14 cellular contexts compared by ENCODE assay signal in genomic region chr6:80174931-80175572, GRCh38.
A peak's percentile ranks its signal among the peaks of the same experiment; 100 is the strongest.
DNase-seq lines count a peak whose midpoint lies in the region; TF ChIP-seq lines count a peak whose summit lies in the region.
"Had no signal": no experiment of that assay in that cellular context is flagged by ENCODE, and none has a peak within 500 bp of the region (broad histone marks: within the 10 kb centered on the region; RNA-seq: fewer than 3 reads in every experiment).

No MANE protein-coding gene starts in this region.

- H3K4me3 Mint-ChIP-seq in HFFc6 = peak overlapping the region; percentile 29
- H3K4me3 Mint-ChIP-seq in H9 = no peak overlapping the region
- H3K4me3 Mint-ChIP-seq: CD8-positive, alpha-beta memory T cell; stimulated activated memory B cell treated with anti-CD40 and anti-IgM and Interleukin-4, amounts not matched to agents 10 μg/mL and 1 μg/mL and 100 μg/mL, for 72 hours had no signal

- peaks cover 25% of the 10 kb centered on the region for H3K4me1 Mint-ChIP-seq in HFFc6 (ENCODE audit: low read depth)
- H3K4me1 Mint-ChIP-seq in H9 = no peaks in the 10 kb centered on the region
- H3K4me1 Mint-ChIP-seq: CD8-positive, alpha-beta memory T cell; stimulated activated memory B cell treated with anti-CD40 and anti-IgM and Interleukin-4, amounts not matched to agents 10 μg/mL and 1 μg/mL and 100 μg/mL, for 72 hours had no signal

- H3K9me3 ChIP-seq in H9 (ENCODE audit: control insufficient read depth, low read depth, low read length) = no peaks in the 10 kb centered on the region

- no peak overlapping the region for H4K5ac ChIP-seq in H9 (ENCODE audit: insufficient read length, low read depth, low read length)

- H3K27ac Mint-ChIP-seq in HFFc6 (peak overlapping the region; percentile 85), H9 (no peak overlapping the region)
- H3K27ac Mint-ChIP-seq: stimulated activated memory B cell treated with anti-CD40 and anti-IgM and Interleukin-4, amounts not matched to agents 10 μg/mL and 1 μg/mL and 100 μg/mL, for 72 hours had no signal

- H2BK12ac ChIP-seq in H9 (ENCODE audit: insufficient read length, low read depth, low read length) = no peak overlapping the region

- H3K27me3 ChIP-seq in H9 (ENCODE audit: insufficient read depth, low read length) = no peaks in the 10 kb centered on the region

- no peak overlapping the region for H3K56ac ChIP-seq in H9 (ENCODE audit: insufficient read length, low read depth, low read length)

- H2BK20ac ChIP-seq in H9 (ENCODE audit: low read depth, low read length, poor library complexity, severe bottlenecking) = no peak overlapping the region

- WGBS in H9 (ENCODE audit: extremely low coverage, insufficient read length, low lambda C conversion rate) = no CpG with 5 or more reads among the region's 3 CpGs

- H3K9me3 Mint-ChIP-seq in HFFc6 = no peaks in the 10 kb centered on the region
- H3K9me3 Mint-ChIP-seq in H9 = no peaks in the 10 kb centered on the region
- H3K9me3 Mint-ChIP-seq: CD8-positive, alpha-beta memory T cell; stimulated activated memory B cell treated with anti-CD40 and anti-IgM and Interleukin-4, amounts not matched to agents 10 μg/mL and 1 μg/mL and 100 μg/mL, for 72 hours had no signal

- no peak overlapping the region for H3K18ac ChIP-seq in H9 (ENCODE audit: insufficient read length, low read depth, low read length)

- no peak overlapping the region for H3K23ac ChIP-seq in H9 (ENCODE audit: insufficient read length, low read depth, low read length)

- H3K4me3 ChIP-seq in NB4 (ENCODE audit: low read depth, low read length) = no peak overlapping the region
- H3K4me3 ChIP-seq in fibroblast of pulmonary artery (replicated peaks; ENCODE audit: low read depth, low read length) = no peak overlapping the region

- H3K4ac ChIP-seq in H9 (ENCODE audit: low read depth, low read length) = no peak overlapping the region

- H4K20me1 ChIP-seq in H9 (ENCODE audit: control insufficient read depth, insufficient read depth, insufficient read length) = no peaks in the 10 kb centered on the region

- no peak overlapping the region for H2AK5ac ChIP-seq in H9 (ENCODE audit: insufficient read length, low read length)

- no peaks in the 10 kb centered on the region for H3K23me2 ChIP-seq in H9 (ENCODE audit: insufficient read length, low read depth, low read length, poor library complexity, severe bottlenecking)

- H3K4me1 ChIP-seq in H9 (ENCODE audit: insufficient read depth, low read length) = no peaks in the 10 kb centered on the region

- H2BK15ac ChIP-seq in H9 (ENCODE audit: low read depth, low read length) = no peak overlapping the region

- no peak overlapping the region for H3T11ph ChIP-seq in H9 (ENCODE audit: low read length)

- H3K79me2 ChIP-seq in H9 (ENCODE audit: insufficient read depth, low read length) = no peaks in the 10 kb centered on the region

- no peak overlapping the region for H3K4me2 ChIP-seq in H9 (ENCODE audit: insufficient read depth, insufficient read length, low read length)

- peaks cover 13% of the 10 kb centered on the region for H3K36me3 Mint-ChIP-seq in HFFc6 (ENCODE audit: low read depth)
- peaks cover 0 to 4% (median 3%) of the 10 kb centered on the region in 3 experiments; a peak in 5 of 7 replicates for H3K36me3 Mint-ChIP-seq in H9 (ENCODE audit: insufficient read depth in 1 of 3, low read depth in 3 of 3)

- no peak overlapping the region for H3K9ac ChIP-seq in H9 (ENCODE audit: extremely low read depth, insufficient read length, low read length)

- H4K91ac ChIP-seq in H9 (ENCODE audit: insufficient read length, low read depth, low read length) = no peak overlapping the region

- no peak for TF ChIP-seq POLR2A in NB4 (IDR thresholded peaks at IDR 0.05; ENCODE audit: extremely low read depth, insufficient read length)

- no peak overlapping the region for H4K8ac ChIP-seq in H9 (replicated peaks; ENCODE audit: insufficient read length, low read depth, low read length)

- no peak overlapping the region for H2BK120ac ChIP-seq in H9 (ENCODE audit: low read depth, low read length, poor library complexity, severe bottlenecking)

- no peak overlapping the region for H2BK5ac ChIP-seq in H9 (ENCODE audit: insufficient read length, low read length)

- H2AFZ ChIP-seq in H9 (ENCODE audit: low read length) = no peak overlapping the region

- no peak overlapping the region for H3K14ac ChIP-seq in H9 (ENCODE audit: insufficient read depth, low read length)

- no peak overlapping the region for H3K27ac ChIP-seq in H9 (ENCODE audit: insufficient read length, low read depth, low read length)
- H3K27ac ChIP-seq: epithelial cell of prostate had no signal

- no peaks in the 10 kb centered on the region for H3K27me3 Mint-ChIP-seq in HFFc6 (ENCODE audit: insufficient read depth)
- H3K27me3 Mint-ChIP-seq in H9 (ENCODE audit: low read depth) = no peaks in the 10 kb centered on the region
- H3K27me3 Mint-ChIP-seq: CD8-positive, alpha-beta memory T cell; stimulated activated memory B cell treated with anti-CD40 and anti-IgM and Interleukin-4, amounts not matched to agents 10 μg/mL and 1 μg/mL and 100 μg/mL, for 72 hours had no signal

- TF ChIP-seq CTCF in HFFc6 (IDR thresholded peaks at IDR 0.05) (no peak), NB4 (IDR thresholded peaks at IDR 0.05; ENCODE audit: low read depth, low read length) (no peak), fibroblast of pulmonary artery (IDR thresholded peaks at IDR 0.05; ENCODE audit: low read length, missing control alignments) (no peak), H9 (conservative IDR thresholded peaks at IDR 0.05) (no peak)

- DNase-seq in ELR (ENCODE audit: low read depth) (peak; percentile 71), HFFc6 (peak; percentile 67), NB4 (ENCODE audit: low read depth) (peak; percentile 86), fibroblast of pulmonary artery (ENCODE audit: low read depth) (peak; percentile 63), NCI-H1417 (lab: John Stamatoyannopoulos, UW) (no peak), iPS-NIHi11 (ENCODE audit: low spot score) (no peak), epidermal melanocyte (ENCODE audit: insufficient read length, low spot score) (no peak), H9 (no peak)
- DNase-seq: activated CD8-positive, alpha-beta memory T cell treated with anti-CD3 and anti-CD28 coated beads, Interleukin-2, amount 50 U/mL, for 48 hours; aorta; CD8-positive, alpha-beta memory T cell; NCI-H1105 had no signal

- no peaks in the 10 kb centered on the region for H3K79me1 ChIP-seq in H9 (ENCODE audit: insufficient read depth, low read depth, low read length, poor library complexity, severe bottlenecking)

Comparison
In these comparisons a context has a peak if more than half of its experiments do, and no peak if none do; other contexts are left out.
1. DNase-seq: peak in ELR (single experiment), HFFc6 (single experiment), NB4 (single experiment) and fibroblast of pulmonary artery (single experiment); none in NCI-H1417 (0 of 3), iPS-NIHi11 (single experiment), epidermal melanocyte (single experiment) and H9 (single experiment).